31 cellular contexts compared by ENCODE assay signal in the genomic region with DNA sequence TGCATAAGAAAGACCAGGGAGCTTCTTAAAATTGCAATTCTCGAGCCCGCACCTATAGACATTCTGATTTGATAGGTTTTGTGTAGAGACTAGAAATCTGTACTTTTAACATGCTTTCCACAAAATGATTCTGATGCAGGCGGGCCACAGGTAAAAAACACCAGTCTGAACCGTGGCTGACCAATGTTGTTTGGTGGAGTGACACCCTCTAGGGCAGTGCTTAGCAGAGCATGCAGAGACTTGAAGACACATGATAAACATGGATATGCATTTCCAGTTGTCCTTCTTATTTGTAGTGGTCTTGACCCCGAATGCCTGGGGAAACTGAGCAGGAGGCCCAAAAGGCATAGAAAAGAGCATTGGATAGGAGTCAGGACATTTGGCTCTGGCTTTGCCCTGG. TPM values are rescaled to one million over a fixed set of nuclear protein-coding genes. Genes with fewer than 3 reads are reported as not detected.
"Had no signal": no experiment of that assay in that cellular context is flagged by ENCODE, and none has a peak within 500 bp of the region (broad histone marks: within the 10 kb centered on the region; RNA-seq: fewer than 3 reads in every experiment).

No MANE protein-coding gene starts in this region.

- H3K4me3 Mint-ChIP-seq: activated CD4-positive, alpha-beta T cell treated with anti-CD3 and anti-CD28 coated beads, Interleukin-2, amount 10 ng/mL, durations not matched to agents 7 days and 5 days; activated naive CD4-positive, alpha-beta T cell treated with anti-CD3 and anti-CD28 coated beads, Interleukin-2, amount 10 ng/mL, durations not matched to agents 7 days and 5 days; activated naive CD8-positive, alpha-beta T cell treated with anti-CD3 and anti-CD28 coated beads for 36 hours; activated naive CD8-positive, alpha-beta T cell treated with anti-CD3 and anti-CD28 coated beads, Interleukin-2, amount 50 U/mL, for 24 hours; activated T-helper 1 cell treated with anti-CD3 and anti-CD28 coated beads, Interleukin-12 subunit alpha, Interleukin-12 subunit beta, Interleukin-2, Interleukin-4 antibody, amounts not matched to agents 30 ng/mL and 10 ng/mL and 1 ng/mL, durations not matched to agents 14 hours and 24 hours and 36 hours; effector memory CD8-positive, alpha-beta T cell; T-helper 17 cell; T-helper 2 cell treated with Interferon-gamma antibody and Interleukin-4, amounts not matched to agents 5 μg/mL and 100 μg/mL, for 36 hours had no signal

- H3K27ac Mint-ChIP-seq: activated CD4-positive, alpha-beta T cell treated with anti-CD3 and anti-CD28 coated beads, Interleukin-2, amount 10 ng/mL, durations not matched to agents 7 days and 5 days; activated naive CD4-positive, alpha-beta T cell treated with anti-CD3 and anti-CD28 coated beads, Interleukin-2, amount 10 ng/mL, durations not matched to agents 7 days and 5 days; activated naive CD8-positive, alpha-beta T cell treated with anti-CD3 and anti-CD28 coated beads for 36 hours; activated naive CD8-positive, alpha-beta T cell treated with anti-CD3 and anti-CD28 coated beads, Interleukin-2, amount 50 U/mL, for 24 hours; activated T-helper 1 cell treated with anti-CD3 and anti-CD28 coated beads, Interleukin-12 subunit alpha, Interleukin-12 subunit beta, Interleukin-2, Interleukin-4 antibody, amounts not matched to agents 30 ng/mL and 10 ng/mL and 1 ng/mL, durations not matched to agents 14 hours and 24 hours and 36 hours; effector memory CD8-positive, alpha-beta T cell; T-helper 17 cell; T-helper 2 cell treated with Interferon-gamma antibody and Interleukin-4, amounts not matched to agents 5 μg/mL and 100 μg/mL, for 36 hours had no signal

- H3K36me3 Mint-ChIP-seq: activated naive CD4-positive, alpha-beta T cell treated with anti-CD3 and anti-CD28 coated beads, Interleukin-2, amount 10 ng/mL, durations not matched to agents 7 days and 5 days; activated naive CD8-positive, alpha-beta T cell treated with anti-CD3 and anti-CD28 coated beads for 36 hours had no signal

- H3K4me1 Mint-ChIP-seq: activated CD4-positive, alpha-beta T cell treated with anti-CD3 and anti-CD28 coated beads, Interleukin-2, amount 10 ng/mL, durations not matched to agents 7 days and 5 days; activated naive CD4-positive, alpha-beta T cell treated with anti-CD3 and anti-CD28 coated beads, Interleukin-2, amount 10 ng/mL, durations not matched to agents 7 days and 5 days; activated naive CD8-positive, alpha-beta T cell treated with anti-CD3 and anti-CD28 coated beads for 36 hours; activated naive CD8-positive, alpha-beta T cell treated with anti-CD3 and anti-CD28 coated beads, Interleukin-2, amount 50 U/mL, for 24 hours; T-helper 17 cell had no signal

- H3K9me3 Mint-ChIP-seq: activated CD4-positive, alpha-beta T cell treated with anti-CD3 and anti-CD28 coated beads, Interleukin-2, amount 10 ng/mL, durations not matched to agents 7 days and 5 days; activated naive CD4-positive, alpha-beta T cell treated with anti-CD3 and anti-CD28 coated beads, Interleukin-2, amount 10 ng/mL, durations not matched to agents 7 days and 5 days; activated naive CD8-positive, alpha-beta T cell treated with anti-CD3 and anti-CD28 coated beads for 36 hours; activated naive CD8-positive, alpha-beta T cell treated with anti-CD3 and anti-CD28 coated beads, Interleukin-2, amount 50 U/mL, for 24 hours; activated T-helper 1 cell treated with anti-CD3 and anti-CD28 coated beads, Interleukin-12 subunit alpha, Interleukin-12 subunit beta, Interleukin-2, Interleukin-4 antibody, amounts not matched to agents 30 ng/mL and 10 ng/mL and 1 ng/mL, durations not matched to agents 14 hours and 24 hours and 36 hours; effector memory CD8-positive, alpha-beta T cell; T-helper 2 cell treated with Interferon-gamma antibody and Interleukin-4, amounts not matched to agents 5 μg/mL and 100 μg/mL, for 36 hours had no signal

- DNase-seq: activated CD4-positive, alpha-beta T cell treated with anti-CD3 and anti-CD28 coated beads for 4 hours; activated CD4-positive, alpha-beta T cell treated with anti-CD3 and anti-CD28 coated beads, Interleukin-2, amount 10 ng/mL, durations not matched to agents 7 days and 5 days; activated CD4-positive, alpha-beta T cell treated with anti-CD3 and anti-CD28 coated beads, Interleukin-2, amount 50 U/mL, for 48 hours; activated CD4-positive, CD25-positive, alpha-beta regulatory T cell; activated CD4-positive, CD25-positive, alpha-beta regulatory T cell treated with anti-CD3 and anti-CD28 coated beads, Interleukin-2, amount 50 U/mL, for 72 hours; activated CD8-positive, alpha-beta memory T cell treated with anti-CD3 and anti-CD28 coated beads, Interleukin-2, amount 50 U/mL, for 4 hours; activated gamma-delta T cell; activated naive CD4-positive, alpha-beta T cell; activated naive CD4-positive, alpha-beta T cell treated with anti-CD3 and anti-CD28 coated beads, Interleukin-2, amount 10 ng/mL, durations not matched to agents 7 days and 5 days; activated naive CD8-positive, alpha-beta T cell treated with anti-CD3 and anti-CD28 coated beads for 36 hours; activated naive CD8-positive, alpha-beta T cell treated with anti-CD3 and anti-CD28 coated beads, Interleukin-2, amount 50 U/mL, for 24 hours; activated T-cell treated with anti-CD3 and anti-CD28 coated beads, Interleukin-2, amount 50 U/mL, for 1 hour; activated T-cell treated with anti-CD3 and anti-CD28 coated beads, Interleukin-2, amount 50 U/mL, for 48 hours; amygdala; aorta; body of pancreas; caudate nucleus; cortex of kidney; dermis blood vessel endothelial cell; effector CD4-positive, alpha-beta T cell; effector memory CD8-positive, alpha-beta T cell; foreskin keratinocyte; gastrocnemius medialis; glutamatergic neuron; heart left ventricle; SW 1271; T-helper 1 cell; T-helper 17 cell; T1000 had no signal

- ATAC-seq: activated naive CD8-positive, alpha-beta T cell treated with anti-CD3 and anti-CD28 coated beads, Interleukin-2, amount 50 U/mL, for 24 hours; body of pancreas; effector memory CD8-positive, alpha-beta T cell; foreskin keratinocyte; gastrocnemius medialis; heart left ventricle; T-helper 17 cell had no signal

RNA-seq across cellular contexts. Expression of a gene that starts 10.5 kb away (rescaled TPM):
- total RNA-seq: foreskin keratinocyte, T-helper 17 cell had no signal
